Comparison of ENCODE assay signal across 9 cellular contexts in genomic region chr20:40890635-40891034, GRCh38.
"Had no signal": no experiment of that assay in that cellular context is flagged by ENCODE, and none has a peak within 500 bp of the region (broad histone marks: within the 10 kb centered on the region; RNA-seq: fewer than 3 reads in every experiment).

No MANE protein-coding gene starts in this region.

- H2AFZ ChIP-seq: GM23248 had no signal

- H3K27ac Mint-ChIP-seq: H9 had no signal

- H3K9me3 Mint-ChIP-seq: H9 had no signal

- FAIRE-seq: H54, HTR-8/SVneo had no signal

- H3K27ac ChIP-seq: GM23248, KMS-11 had no signal

- H3K4me1 Mint-ChIP-seq: H9 had no signal

- H3K9ac ChIP-seq: GM23248, KMS-11 had no signal

- H3K4me3 ChIP-seq: GM23248 had no signal

- H3K4me2 ChIP-seq: KMS-11 had no signal

- H3K4me3 Mint-ChIP-seq: H9 had no signal

- DNase-seq: GM23248, GOT3, H9, HCEC 1CT, Karpas-422, KBM-7 had no signal
